ENCODE assay signal across 13 cellular contexts in the genomic region with DNA sequence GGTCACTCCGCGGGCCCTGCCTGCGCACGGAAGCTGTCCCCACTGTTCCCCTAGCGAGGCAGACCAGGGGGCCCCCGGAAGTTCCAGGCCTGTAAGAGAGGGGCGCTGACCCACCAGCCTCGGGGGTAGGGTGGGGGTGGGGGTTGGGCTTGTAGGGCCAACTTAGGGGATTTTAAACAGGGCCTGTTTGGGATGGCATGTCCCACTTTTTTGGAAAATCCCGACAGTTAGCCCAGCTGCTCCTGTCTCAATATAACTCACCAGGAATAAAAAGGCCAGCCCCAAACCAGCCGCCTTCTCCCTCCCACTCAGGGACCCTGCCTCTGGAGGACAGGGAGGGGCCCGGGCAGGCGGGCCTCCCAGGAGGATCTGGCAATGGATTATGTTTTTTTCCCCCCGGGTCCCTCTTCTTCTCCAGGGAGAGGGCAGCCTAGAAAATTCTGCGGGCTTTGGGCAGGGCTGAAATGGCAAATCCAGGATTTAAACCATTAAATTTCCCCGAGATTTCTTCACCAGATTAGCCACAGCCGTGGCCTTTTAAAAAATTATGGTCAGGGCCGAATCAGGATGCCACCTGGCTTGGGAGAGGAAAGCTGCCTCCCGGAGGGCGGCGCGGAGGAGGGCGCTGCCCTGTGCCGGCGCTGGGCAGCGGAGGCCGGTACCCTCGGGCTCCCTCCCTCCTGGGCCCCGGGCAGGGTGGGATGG. TPM values are rescaled to one million over a fixed set of nuclear protein-coding genes. Genes with fewer than 3 reads are reported as not detected.
A peak's percentile ranks its signal among the peaks of the same experiment; 100 is the strongest.
DNase-seq lines count a peak whose midpoint lies in the region; ATAC-seq, FAIRE-seq and TF ChIP-seq lines count a peak whose summit lies in the region.
"Had no signal": no experiment of that assay in that cellular context is flagged by ENCODE, and none has a peak within 500 bp of the region (broad histone marks: within the 10 kb centered on the region; RNA-seq: fewer than 3 reads in every experiment).

No MANE protein-coding gene starts in this region.

- H3K27ac ChIP-seq in keratinocyte (ENCODE audit: control insufficient read depth, insufficient read depth, low read length) (no peak overlapping the region), stomach (peak overlapping the region in 1 of 5 donors; percentile 25), thyroid gland (no peak overlapping the region)

- ATAC-seq in GM18870 (IDR thresholded peaks at IDR 0.05; ENCODE audit: unreplicated experiment), result no peak

- H3K36me3 ChIP-seq in keratinocyte (ENCODE audit: control insufficient read depth in 2 of 2, extremely low read depth in 1 of 2, insufficient read depth in 2 of 2, low read length in 2 of 2) (no peaks in the 10 kb centered on the region), stomach (no peaks in the 10 kb centered on the region), thyroid gland (no peaks in the 10 kb centered on the region)

- H4K20me1 ChIP-seq in keratinocyte (ENCODE audit: control insufficient read depth, extremely low read depth, insufficient read depth, low read length), result peaks cover 3% of the 10 kb centered on the region

- intact Hi-C loops in stomach (cut with DNase I; ENCODE audit: low total_unique reads), result no loop called here
- intact Hi-C loops in thyroid gland (cut with DNase I), result no loop called here

- no peak overlapping the region for H2AFZ ChIP-seq in keratinocyte (ENCODE audit: control insufficient read depth, low read length)

- no peak for TF ChIP-seq EP300 in stomach (IDR thresholded peaks at IDR 0.05)

- peak overlapping the region; percentile 62 for H3K4me2 ChIP-seq in keratinocyte (ENCODE audit: control insufficient read depth, extremely low read depth, insufficient read depth, low read depth, low read length)

- peaks cover 24% of the 10 kb centered on the region for H3K27me3 ChIP-seq in keratinocyte (ENCODE audit: control insufficient read depth, extremely low read depth, insufficient read depth, low read length)
- H3K27me3 ChIP-seq in stomach, result peaks cover 10 to 95% (median 43%) of the 10 kb centered on the region in 3 donors
- H3K27me3 ChIP-seq in thyroid gland, result peaks cover 5% of the 10 kb centered on the region

- DNase-seq in NCI-H1092 treated with DMSO at 0.1 percent for 48 hours (lab: John Stamatoyannopoulos, UW), result peak; percentile 10
- DNase-seq in NCI-H1092 (lab: John Stamatoyannopoulos, UW), result no peak
- peak; percentile 10 for DNase-seq in astrocyte of the hippocampus (ENCODE audit: low read depth, low spot score)
- no peak for DNase-seq in keratinocyte (ENCODE audit: low read depth, low spot score)
- DNase-seq in stomach, result no peak
- no peak for DNase-seq in thyroid gland
- no peak for DNase-seq in germinal center (ENCODE audit: low spot score)
- DNase-seq: activated CD4-positive, alpha-beta T cell treated with anti-CD3 and anti-CD28 coated beads, Interleukin-2, amount 50 U/mL, for 4 hours; central memory CD4-positive, alpha-beta T cell had no signal

- peak overlapping the region; percentile 54 to 55 (median 54) for H3K4me3 ChIP-seq in keratinocyte (ENCODE audit: control insufficient read depth in 2 of 3, extremely low read depth in 1 of 3, insufficient read depth in 2 of 3, low read depth in 1 of 3, low read length in 3 of 3)
- peak overlapping the region; percentile 43 to 57 (median 46) for H3K4me3 ChIP-seq in stomach
- H3K4me3 ChIP-seq in thyroid gland (replicated peaks in 1 of 3), result no peak overlapping the region
- H3K4me3 ChIP-seq: K562 had no signal

- H3K9me3 ChIP-seq in keratinocyte (ENCODE audit: control insufficient read depth, low read depth, low read length) (no peaks in the 10 kb centered on the region), stomach (peaks cover 0 to 4% (median 0%) of the 10 kb centered on the region in 4 donors), thyroid gland (no peaks in the 10 kb centered on the region)

- H3K9me1 ChIP-seq in keratinocyte (ENCODE audit: control insufficient read depth, extremely low read depth, insufficient read depth, low read length), result no peaks in the 10 kb centered on the region

- H3K9ac ChIP-seq in keratinocyte (ENCODE audit: control insufficient read depth, extremely low read depth, insufficient read depth, low read length), result peak overlapping the region; percentile 22

- WGBS in stomach, 5 donors, result 1 to 4% (median 3%) methylated on average over 16 to 28 of the region's 28 CpGs
- WGBS in thyroid gland, 2 donors, result 2 to 5% methylated on average over 8 to 21 of the region's 28 CpGs

- TF ChIP-seq POLR2A in stomach (IDR thresholded peaks at IDR 0.05), result no peak
- no peak for TF ChIP-seq POLR2A in thyroid gland (IDR thresholded peaks at IDR 0.05)

- H3K4me1 ChIP-seq in keratinocyte (ENCODE audit: control insufficient read depth, extremely low read depth, insufficient read depth, low read length) (no peaks in the 10 kb centered on the region), stomach (peaks cover 12 to 24% (median 23%) of the 10 kb centered on the region in 4 donors), thyroid gland (peaks cover 4% of the 10 kb centered on the region in 2 donors)

- no peak for TF ChIP-seq CTCF in keratinocyte (optimal IDR thresholded peaks at IDR 0.05 in 1 of 3, IDR thresholded peaks at IDR 0.05 in 1 of 3, conservative IDR thresholded peaks at IDR 0.05 in 1 of 3; ENCODE audit: extremely low read depth in 1 of 3, insufficient read depth in 2 of 3, low read length in 3 of 3)
- no peak for TF ChIP-seq CTCF in stomach (IDR thresholded peaks at IDR 0.05)
- TF ChIP-seq CTCF in thyroid gland (IDR thresholded peaks at IDR 0.05), result no peak

- FAIRE-seq in keratinocyte (lab: Jason Lieb, UNC), result no peak
- FAIRE-seq: K562, RCC 7860 had no signal

- H3K79me2 ChIP-seq in keratinocyte (ENCODE audit: control insufficient read depth, insufficient read depth, low read length), result no peaks in the 10 kb centered on the region

- dilution Hi-C loops in keratinocyte (cut with MboI; ENCODE audit: extremely low pct_ligation_motif_present, low sequenced_read_pairs), result no loop called here

RNA-seq across cellular contexts. Expression of a gene that starts 1.0 kb away (rescaled TPM):
- polyA plus RNA-seq in keratinocyte (12.3 to 20.2 TPM (median 18.6 TPM) in 3 replicates), stomach (1 to 10 TPM in 1 of 3 donors, not detected in 2; 5.0 TPM)
- polyA plus RNA-seq in keratinocyte (2011; ENCODE audit: low read depth), result 20.2 TPM
- 21.5 and 24.6 TPM in 2 replicates for polyA plus RNA-seq in keratinocyte (2011; cell fraction: cytosol; rRNA removed)
- 17.0 and 19.9 TPM in 2 replicates for polyA plus RNA-seq in keratinocyte (2011; cell fraction: nucleus; rRNA removed)
- polyA plus RNA-seq in keratinocyte (2012; ENCODE audit: low replicate concordance), result 17.3 and 34.6 TPM in 2 replicates
- polyA minus RNA-seq in keratinocyte, result 26.5 to 72.4 TPM (median 53.0 TPM) in 3 replicates
- polyA minus RNA-seq in keratinocyte (2011; cell fraction: cytosol; rRNA and poly(A)+ RNA removed), result 29.0 TPM
- 10.4 and 20.3 TPM in 2 replicates for polyA minus RNA-seq in keratinocyte (2011; cell fraction: nucleus; rRNA and poly(A)+ RNA removed)
- total RNA-seq in stomach (1 to 10 TPM in 2 of 5 donors, not detected in 3; 1.4 to 1.5 TPM), thyroid gland (1 to 10 TPM in 1 of 4 donors, under 1 TPM in 2, not detected in 1; 0.15 to 1.5 (median 0.33) TPM)
- total RNA-seq: kidney epithelial cell had no signal

Comparison
In these comparisons a context has a peak if more than half of its experiments do, and no peak if none do; other contexts are left out.
1. DNase-seq: peak in NCI-H1092 treated with DMSO at 0.1 percent for 48 hours (single experiment) and astrocyte of the hippocampus (single experiment); none in NCI-H1092 (single experiment), keratinocyte (single experiment), stomach (single experiment), thyroid gland (0 of 2) and germinal center (single experiment).
2. H3K4me3 ChIP-seq: peak in keratinocyte (3 of 3) and stomach (4 of 4); none in thyroid gland (0 of 3).